ENCODE assay signal across 26 cellular contexts in genomic region chr12:48334807-48335206, GRCh38. TPM values are rescaled to one million over a fixed set of nuclear protein-coding genes. Genes with fewer than 3 reads are reported as not detected.
DNase-seq lines count a peak whose midpoint lies in the region; ATAC-seq and TF ChIP-seq lines count a peak whose summit lies in the region.
"Had no signal": no experiment of that assay in that cellular context is flagged by ENCODE, and none has a peak within 500 bp of the region (broad histone marks: within the 10 kb centered on the region; RNA-seq: fewer than 3 reads in every experiment).

No MANE protein-coding gene starts in this region.

- no peaks in the 10 kb centered on the region for H3K9me3 ChIP-seq in gastrocnemius medialis
- H3K9me3 ChIP-seq: ascending aorta, heart right ventricle, right lobe of liver had no signal

- H3K9me3 Mint-ChIP-seq in activated naive CD4-positive, alpha-beta T cell treated with anti-CD3 and anti-CD28 coated beads, Interleukin-2, amount 10 ng/mL, durations not matched to agents 7 days and 5 days: no peaks in the 10 kb centered on the region
- peaks cover 3% of the 10 kb centered on the region for H3K9me3 Mint-ChIP-seq in activated T-helper 17 cell treated with anti-CD3 and anti-CD28 coated beads, Interleukin-2, amount 50 U/mL, for 72 hours
- H3K9me3 Mint-ChIP-seq in endothelial cell (ENCODE audit: unreplicated experiment): peaks cover 6% of the 10 kb centered on the region
- H3K9me3 Mint-ChIP-seq: T-helper 2 cell treated with Interferon-gamma antibody and Interleukin-4, amounts not matched to agents 5 μg/mL and 100 μg/mL, for 36 hours had no signal

- H3K4me1 ChIP-seq in gastrocnemius medialis: no peaks in the 10 kb centered on the region
- H3K4me1 ChIP-seq: ascending aorta, right lobe of liver had no signal

- peak; percentile 37 for DNase-seq in activated naive CD4-positive, alpha-beta T cell treated with Interleukin-2 at 50 U/mL for 16 hours
- no peak for DNase-seq in activated naive CD4-positive, alpha-beta T cell treated with anti-CD3 and anti-CD28 coated beads, Interleukin-2, amount 10 ng/mL, durations not matched to agents 7 days and 5 days
- peak; percentile 92 for DNase-seq in NOMO-1 treated with DMSO at 0.1 percent for 48 hours (lab: John Stamatoyannopoulos, UW; ENCODE audit: unreplicated experiment)
- peak; percentile 9 for DNase-seq in stimulated activated CD4-positive, alpha-beta T cell treated with anti-CD3 and anti-CD28 coated beads, Interleukin-4, amount 100 ng/mL, for 1 hour
- DNase-seq in endothelial cell (ENCODE audit: low spot score): no peak
- DNase-seq in Right ventricle myocardium inferior (ENCODE audit: missing footprints): no peak
- DNase-seq in gastrocnemius medialis: no peak
- DNase-seq: caudate nucleus; CD4-positive, alpha-beta T cell; DMS 273 treated with DMSO at 0.1 percent for 48 hours; heart right ventricle; Kasumi-1; NCI-H1105 treated with DMSO at 0.1 percent for 48 hours; NCI-H2029 treated with DMSO at 0.1 percent for 48 hours; NCI-H345; NCI-H774; right lobe of liver had no signal

- no peak overlapping the region for H3K27ac Mint-ChIP-seq in activated naive CD4-positive, alpha-beta T cell treated with anti-CD3 and anti-CD28 coated beads, Interleukin-2, amount 10 ng/mL, durations not matched to agents 7 days and 5 days
- H3K27ac Mint-ChIP-seq in activated T-helper 17 cell treated with anti-CD3 and anti-CD28 coated beads, Interleukin-2, amount 50 U/mL, for 72 hours: no peak overlapping the region
- H3K27ac Mint-ChIP-seq in endothelial cell (ENCODE audit: unreplicated experiment): no peak overlapping the region
- H3K27ac Mint-ChIP-seq: CD4-positive, alpha-beta T cell; GM23338; mesothelial cell of epicardium; stimulated activated memory B cell treated with anti-CD40 and anti-IgM and Interleukin-4, amounts not matched to agents 10 μg/mL and 1 μg/mL and 100 μg/mL, for 72 hours; T-helper 2 cell treated with Interferon-gamma antibody and Interleukin-4, amounts not matched to agents 5 μg/mL and 100 μg/mL, for 36 hours; WTC11 had no signal

- no peak overlapping the region for H3K4me3 ChIP-seq in gastrocnemius medialis
- H3K4me3 ChIP-seq: ascending aorta, GM23338, heart right ventricle, right lobe of liver, SK-N-MC had no signal

- no peaks in the 10 kb centered on the region for H3K36me3 ChIP-seq in gastrocnemius medialis
- H3K36me3 ChIP-seq: ascending aorta, right lobe of liver had no signal

- H3K27me3 Mint-ChIP-seq in activated naive CD4-positive, alpha-beta T cell treated with anti-CD3 and anti-CD28 coated beads, Interleukin-2, amount 10 ng/mL, durations not matched to agents 7 days and 5 days: peaks cover 4% of the 10 kb centered on the region
- no peaks in the 10 kb centered on the region for H3K27me3 Mint-ChIP-seq in activated T-helper 17 cell treated with anti-CD3 and anti-CD28 coated beads, Interleukin-2, amount 50 U/mL, for 72 hours
- peaks cover 4% of the 10 kb centered on the region for H3K27me3 Mint-ChIP-seq in endothelial cell (ENCODE audit: unreplicated experiment)
- H3K27me3 Mint-ChIP-seq: CD4-positive, alpha-beta T cell; stimulated activated memory B cell treated with anti-CD40 and anti-IgM and Interleukin-4, amounts not matched to agents 10 μg/mL and 1 μg/mL and 100 μg/mL, for 72 hours had no signal

- H3K4me3 Mint-ChIP-seq in activated naive CD4-positive, alpha-beta T cell treated with anti-CD3 and anti-CD28 coated beads, Interleukin-2, amount 10 ng/mL, durations not matched to agents 7 days and 5 days: no peak overlapping the region
- H3K4me3 Mint-ChIP-seq in activated T-helper 17 cell treated with anti-CD3 and anti-CD28 coated beads, Interleukin-2, amount 50 U/mL, for 72 hours: no peak overlapping the region
- no peak overlapping the region for H3K4me3 Mint-ChIP-seq in endothelial cell (ENCODE audit: unreplicated experiment)
- H3K4me3 Mint-ChIP-seq: CD4-positive, alpha-beta T cell; GM23338; mesothelial cell of epicardium; stimulated activated memory B cell treated with anti-CD40 and anti-IgM and Interleukin-4, amounts not matched to agents 10 μg/mL and 1 μg/mL and 100 μg/mL, for 72 hours; T-helper 2 cell treated with Interferon-gamma antibody and Interleukin-4, amounts not matched to agents 5 μg/mL and 100 μg/mL, for 36 hours; WTC11 had no signal

- no peak overlapping the region for H3K27ac ChIP-seq in gastrocnemius medialis
- H3K27ac ChIP-seq: ascending aorta, heart right ventricle, right lobe of liver, SK-N-MC had no signal

- peak; percentile 43 for ATAC-seq in activated T-helper 17 cell treated with anti-CD3 and anti-CD28 coated beads, Interleukin-2, amount 50 U/mL, for 72 hours (replicated peaks)
- ATAC-seq in Right ventricle myocardium inferior (no peak), gastrocnemius medialis (no peak)
- ATAC-seq: GM23338; heart right ventricle; left lobe of liver; right lobe of liver; stimulated activated memory B cell treated with anti-CD40 and anti-IgM and Interleukin-4, amounts not matched to agents 10 μg/mL and 1 μg/mL and 100 μg/mL, for 72 hours; WTC11 had no signal

- H3K27me3 ChIP-seq in gastrocnemius medialis: no peaks in the 10 kb centered on the region
- H3K27me3 ChIP-seq: ascending aorta, heart right ventricle, right lobe of liver had no signal

- in situ Hi-C loops in gastrocnemius medialis (cut with MboI; ENCODE audit: low sequenced_read_pairs in 4 of 4): no loop called here

- peaks cover 10% of the 10 kb centered on the region for H3K36me3 Mint-ChIP-seq in activated naive CD4-positive, alpha-beta T cell treated with anti-CD3 and anti-CD28 coated beads, Interleukin-2, amount 10 ng/mL, durations not matched to agents 7 days and 5 days
- peaks cover 3% of the 10 kb centered on the region for H3K36me3 Mint-ChIP-seq in activated T-helper 17 cell treated with anti-CD3 and anti-CD28 coated beads, Interleukin-2, amount 50 U/mL, for 72 hours (ENCODE audit: low read depth)
- peaks cover 21% of the 10 kb centered on the region for H3K36me3 Mint-ChIP-seq in endothelial cell (ENCODE audit: low read depth, unreplicated experiment)

- CTCF ChIA-PET in activated naive CD4-positive, alpha-beta T cell treated with anti-CD3 and anti-CD28 coated beads, Interleukin-2, amount 10 ng/mL, durations not matched to agents 7 days and 5 days (lab: Charles Lee): no interaction called here

- TF ChIP-seq CTCF in endothelial cell (IDR thresholded peaks at IDR 0.05; ENCODE audit: unreplicated experiment) (no peak), gastrocnemius medialis (IDR thresholded peaks at IDR 0.05 in 4 of 5, conservative IDR thresholded peaks at IDR 0.05 in 1 of 5) (no peak)

- no peak for TF ChIP-seq POLR2A in gastrocnemius medialis (IDR thresholded peaks at IDR 0.05)

- intact Hi-C loops in Right ventricle myocardium inferior (cut with DNase I): no loop called here
- intact Hi-C loops in gastrocnemius medialis (cut with DNase I; ENCODE audit: low total_unique reads): no loop called here

- no peaks in the 10 kb centered on the region for H3K4me1 Mint-ChIP-seq in activated naive CD4-positive, alpha-beta T cell treated with anti-CD3 and anti-CD28 coated beads, Interleukin-2, amount 10 ng/mL, durations not matched to agents 7 days and 5 days
- H3K4me1 Mint-ChIP-seq in activated T-helper 17 cell treated with anti-CD3 and anti-CD28 coated beads, Interleukin-2, amount 50 U/mL, for 72 hours: peaks cover 5% of the 10 kb centered on the region
- H3K4me1 Mint-ChIP-seq in endothelial cell (ENCODE audit: unreplicated experiment): no peaks in the 10 kb centered on the region
- H3K4me1 Mint-ChIP-seq: GM23338; stimulated activated memory B cell treated with anti-CD40 and anti-IgM and Interleukin-4, amounts not matched to agents 10 μg/mL and 1 μg/mL and 100 μg/mL, for 72 hours had no signal

RNA-seq across cellular contexts. Expression of gene ZNF641, which starts 15.9 kb away (rescaled TPM):
- 10 to 100 TPM in 1 of 2 donors, 1 to 10 TPM in 1; 7.6 to 14.9 TPM for total RNA-seq in activated T-helper 17 cell treated with anti-CD3 and anti-CD28 coated beads, Interleukin-2, amount 50 U/mL, for 72 hours
- total RNA-seq in endothelial cell (ENCODE audit: unreplicated experiment) (35.3 TPM), Right ventricle myocardium inferior (17.3 TPM), gastrocnemius medialis (10 to 100 TPM; 31.8 to 43.1 (median 34.2) TPM)

Comparison
In these comparisons a context has a peak if more than half of its experiments do, and no peak if none do; other contexts are left out.
1. DNase-seq: peak in activated naive CD4-positive, alpha-beta T cell treated with Interleukin-2 at 50 U/mL for 16 hours (single experiment), NOMO-1 treated with DMSO at 0.1 percent for 48 hours (single experiment) and stimulated activated CD4-positive, alpha-beta T cell treated with anti-CD3 and anti-CD28 coated beads, Interleukin-4, amount 100 ng/mL, for 1 hour (single experiment); none in activated naive CD4-positive, alpha-beta T cell treated with anti-CD3 and anti-CD28 coated beads, Interleukin-2, amount 10 ng/mL, durations not matched to agents 7 days and 5 days (single experiment), endothelial cell (single experiment), Right ventricle myocardium inferior (single experiment) and gastrocnemius medialis (0 of 2).